7 cellular contexts compared by ENCODE assay signal in the genomic region with DNA sequence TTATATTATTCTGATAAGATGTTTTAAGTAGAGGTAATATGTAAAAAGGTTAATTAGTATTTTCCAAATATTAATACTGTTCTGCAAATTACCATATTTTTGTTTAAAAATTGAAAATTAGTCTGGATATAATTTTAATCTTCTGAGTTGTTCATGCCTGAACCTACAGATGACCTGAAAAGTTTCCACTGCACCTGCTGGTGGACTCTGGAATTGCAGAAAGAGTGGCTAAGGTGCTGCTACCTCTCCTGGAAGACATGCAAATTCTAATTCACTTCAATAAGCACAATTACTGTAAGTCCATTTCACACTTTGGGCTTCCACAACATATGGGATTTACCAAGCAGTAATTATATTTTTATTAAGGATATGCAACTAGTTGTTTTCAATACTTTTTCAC.
DNase-seq lines count a peak whose midpoint lies in the region; ATAC-seq and TF ChIP-seq lines count a peak whose summit lies in the region.

No MANE protein-coding gene starts in this region.

- no peak overlapping the region for H4K91ac ChIP-seq in mesenchymal stem cell (ENCODE audit: low read length)

- H3K79me1 ChIP-seq in mesenchymal stem cell (replicated peaks; ENCODE audit: low read length, poor library complexity, severe bottlenecking), result no peaks in the 10 kb centered on the region

- TF ChIP-seq POLR2A in transverse colon (IDR thresholded peaks at IDR 0.05), result no peak

- no peaks in the 10 kb centered on the region for H3K4me1 ChIP-seq in mesenchymal stem cell (ENCODE audit: control insufficient read depth, insufficient read depth, low read depth, low read length)
- peaks cover 0 to 6% (median 0%) of the 10 kb centered on the region in 4 donors for H3K4me1 ChIP-seq in transverse colon
- H3K4me1 ChIP-seq in tibial artery, result no peaks in the 10 kb centered on the region

- H2AFZ ChIP-seq in SU-DHL-6 (ENCODE audit: low read depth, low read length, severe bottlenecking), result no peak overlapping the region
- no peak overlapping the region for H2AFZ ChIP-seq in mesenchymal stem cell (ENCODE audit: low read depth, low read length)

- ATAC-seq in HG02884 (IDR thresholded peaks at IDR 0.05; ENCODE audit: unreplicated experiment), result peak; percentile 68

- H2BK5ac ChIP-seq in mesenchymal stem cell (ENCODE audit: low read depth, low read length, poor library complexity, severe bottlenecking), result no peak overlapping the region

- H4K20me1 ChIP-seq in SU-DHL-6 (ENCODE audit: low read depth, low read length), result 0 out of 2 replicates have a peak, but pooled peaks cover 3% of the 10 kb centered on the region

- in situ Hi-C loops in transverse colon (cut with MboI; ENCODE audit: low pct_ligation_motif_present in 1 of 4, low pct_unique_long_range_greater_than_20kb in 1 of 4, low sequenced_read_pairs in 3 of 4), result no loop called here

- H2BK120ac ChIP-seq in mesenchymal stem cell (ENCODE audit: low read depth, low read length), result no peak overlapping the region

- no peak overlapping the region for H2BK12ac ChIP-seq in mesenchymal stem cell (ENCODE audit: low read length in 2 of 2)

- H3K4me2 ChIP-seq in SU-DHL-6 (ENCODE audit: low read depth, low read length, poor library complexity, severe bottlenecking), result no peak overlapping the region
- no peak overlapping the region for H3K4me2 ChIP-seq in mesenchymal stem cell (ENCODE audit: low read length, poor library complexity, severe bottlenecking)

- H4K8ac ChIP-seq in mesenchymal stem cell (ENCODE audit: low read length), result no peak overlapping the region

- H3K36me3 ChIP-seq in SU-DHL-6 (ENCODE audit: low read length), result no peaks in the 10 kb centered on the region
- H3K36me3 ChIP-seq in mesenchymal stem cell (ENCODE audit: control insufficient read depth in 1 of 2, insufficient read depth in 2 of 2, low read depth in 1 of 2, low read length in 2 of 2), result no peaks in the 10 kb centered on the region
- no peaks in the 10 kb centered on the region for H3K36me3 ChIP-seq in transverse colon
- H3K36me3 ChIP-seq in tibial artery, result no peaks in the 10 kb centered on the region

- H3K79me2 ChIP-seq in SU-DHL-6 (ENCODE audit: insufficient read depth, low read length), result no peaks in the 10 kb centered on the region

- TF ChIP-seq CTCF in GM10266 (IDR thresholded peaks at IDR 0.05; ENCODE audit: control insufficient read depth, insufficient read depth, low read depth, missing control alignments) (peak; percentile 55), SU-DHL-6 (IDR thresholded peaks at IDR 0.05; ENCODE audit: insufficient read depth, low read length, poor library complexity, severe bottlenecking) (peak; percentile 48), transverse colon (IDR thresholded peaks at IDR 0.05) (peak; percentile 34 to 68 (median 64)), tibial artery (IDR thresholded peaks at IDR 0.05) (peak in 1 of 2 experiments; percentile 34)

- no peaks in the 10 kb centered on the region for H3K9me2 ChIP-seq in SU-DHL-6 (replicated peaks; ENCODE audit: insufficient read depth, low read length)

- H3K9me3 ChIP-seq in SU-DHL-6 (ENCODE audit: insufficient read depth, low read length), result no peaks in the 10 kb centered on the region
- H3K9me3 ChIP-seq in mesenchymal stem cell (ENCODE audit: control insufficient read depth, low read length), result no peaks in the 10 kb centered on the region
- no peaks in the 10 kb centered on the region for H3K9me3 ChIP-seq in transverse colon
- no peaks in the 10 kb centered on the region for H3K9me3 ChIP-seq in tibial artery

- no peak overlapping the region for H2AK5ac ChIP-seq in mesenchymal stem cell (ENCODE audit: low read length, severe bottlenecking)

- no peak overlapping the region for H3K27ac ChIP-seq in SU-DHL-6 (ENCODE audit: low read depth, low read length)
- H3K27ac ChIP-seq in mesenchymal stem cell (ENCODE audit: low read length, poor library complexity, severe bottlenecking), result no peak overlapping the region
- no peak overlapping the region for H3K27ac ChIP-seq in transverse colon
- H3K27ac ChIP-seq in tibial artery, result no peak overlapping the region

- H3K9ac ChIP-seq in SU-DHL-6 (ENCODE audit: low read length), result no peak overlapping the region
- H3K9ac ChIP-seq in mesenchymal stem cell (ENCODE audit: low read length), result no peak overlapping the region

- no peak overlapping the region for H3K4ac ChIP-seq in mesenchymal stem cell (ENCODE audit: low read depth in 1 of 2, low read length in 2 of 2)

- H3K23ac ChIP-seq in mesenchymal stem cell (ENCODE audit: low read length in 2 of 2), result no peak overlapping the region

- H3K27me3 ChIP-seq in SU-DHL-6 (ENCODE audit: low read length), result peaks cover 3% of the 10 kb centered on the region; the same call in 1 of the 2 replicates
- H3K27me3 ChIP-seq in mesenchymal stem cell (ENCODE audit: control insufficient read depth in 1 of 2, insufficient read depth in 1 of 2, low read length in 2 of 2), result peaks cover 15 to 44% of the 10 kb centered on the region in 2 experiments
- H3K27me3 ChIP-seq in transverse colon, result peaks cover 4% of the 10 kb centered on the region
- no peaks in the 10 kb centered on the region for H3K27me3 ChIP-seq in tibial artery

- TF ChIP-seq EP300 in transverse colon (IDR thresholded peaks at IDR 0.05; ENCODE audit: low read depth), result no peak

- H2BK15ac ChIP-seq in mesenchymal stem cell (ENCODE audit: low read depth, poor library complexity, severe bottlenecking), result no peak overlapping the region

- no peak overlapping the region for H3K18ac ChIP-seq in mesenchymal stem cell (ENCODE audit: low read depth in 1 of 2, low read length in 2 of 2)

- intact Hi-C loops in transverse colon (cut with DNase I; ENCODE audit: low total_unique reads) (no loop called here), tibial artery (cut with DNase I; ENCODE audit: low total_unique reads) (no loop called here)

- H3K4me3 ChIP-seq in SU-DHL-6 (ENCODE audit: insufficient read depth, low read length, poor library complexity, severe bottlenecking) (no peak overlapping the region), mesenchymal stem cell (ENCODE audit: insufficient read depth in 1 of 2, low read depth in 1 of 2, low read length in 2 of 2) (no peak overlapping the region), transverse colon (no peak overlapping the region), tibial artery (no peak overlapping the region)

- no peak overlapping the region for H3K14ac ChIP-seq in mesenchymal stem cell (ENCODE audit: low read length in 2 of 2)

- H3F3A ChIP-seq in SU-DHL-6 (ENCODE audit: insufficient read depth), result no peaks in the 10 kb centered on the region

- peak; percentile 34 for DNase-seq in GM10266 (ENCODE audit: extremely low spot score)
- DNase-seq in astrocyte of the hippocampus (ENCODE audit: low read depth, low spot score), result peak; percentile 18
- peak; percentile 19 for DNase-seq in mesenchymal stem cell
- peak; percentile 44 for DNase-seq in transverse colon
- DNase-seq in tibial artery, result no peak

Comparison
In these comparisons a context has a peak if more than half of its experiments do, and no peak if none do; other contexts are left out.
1. DNase-seq: peak in GM10266 (single experiment), astrocyte of the hippocampus (single experiment), mesenchymal stem cell (single experiment) and transverse colon (single experiment); none in tibial artery (0 of 2).